Comparison of ENCODE assay signal across 24 cellular contexts in genomic region chr7:25774675-25775074, GRCh38.
DNase-seq lines count a peak whose midpoint lies in the region; ATAC-seq, FAIRE-seq and TF ChIP-seq lines count a peak whose summit lies in the region.
"Had no signal": no experiment of that assay in that cellular context is flagged by ENCODE, and none has a peak within 500 bp of the region (broad histone marks: within the 10 kb centered on the region; RNA-seq: fewer than 3 reads in every experiment).

No MANE protein-coding gene starts in this region.

- TF ChIP-seq POLR2A in HepG2 (IDR thresholded peaks at IDR 0.05; ENCODE audit: insufficient read depth in 1 of 2, low read depth in 2 of 2, low read length in 2 of 2) = no peak
- no peak for TF ChIP-seq POLR2A in right lobe of liver (IDR thresholded peaks at IDR 0.05)
- no peak for TF ChIP-seq POLR2A in K562 (conservative IDR thresholded peaks at IDR 0.05)
- TF ChIP-seq POLR2A in sigmoid colon (IDR thresholded peaks at IDR 0.05) = no peak

- H3K4me2 ChIP-seq in HepG2 (ENCODE audit: low read depth, low read length) (no peak overlapping the region), K562 (ENCODE audit: insufficient read depth, low read length) (no peak overlapping the region)
- H3K4me2 ChIP-seq: A549; BLaER1 treated with 17β-estradiol and CSF1 and Interleukin-3, amounts not matched to agents 10 nM and 100 nM had no signal

- H2AFZ ChIP-seq in HepG2 (ENCODE audit: low read length) (no peak overlapping the region), K562 (ENCODE audit: low read depth, low read length) (no peak overlapping the region)

- H3K9me1 ChIP-seq in K562 (ENCODE audit: control insufficient read depth, insufficient read depth, low read length) = no peaks in the 10 kb centered on the region

- H3K27ac Mint-ChIP-seq in osteocyte (ENCODE audit: unreplicated experiment) = peak overlapping the region; percentile 16
- no peak overlapping the region for H3K27ac Mint-ChIP-seq in activated naive CD8-positive, alpha-beta T cell treated with anti-CD3 and anti-CD28 coated beads for 36 hours
- H3K27ac Mint-ChIP-seq: B cell; CD4-positive, alpha-beta T cell; CD8-positive, alpha-beta T cell had no signal

- WGBS in HepG2 (ENCODE audit: low lambda C conversion rate) = 100% methylated on average over 1 of the region's 1 CpG
- 86% methylated on average over 1 of the region's 1 CpG for WGBS in right lobe of liver (ENCODE audit: insufficient coverage, low coverage, low lambda C conversion rate, missing lambda C conversion rate)
- 7% methylated on average over 1 of the region's 1 CpG for WGBS in K562 (ENCODE audit: insufficient coverage, low coverage, missing lambda C conversion rate)
- 97 to 98% methylated on average over 1 of the region's 1 CpG for WGBS in sigmoid colon, 2 donors

- no peaks in the 10 kb centered on the region for H3K36me3 ChIP-seq in HepG2 (replicated peaks in 1 of 2; ENCODE audit: control insufficient read depth in 1 of 2, insufficient read depth in 2 of 2, low read length in 2 of 2)
- H3K36me3 ChIP-seq in right lobe of liver = no peaks in the 10 kb centered on the region
- no peaks in the 10 kb centered on the region for H3K36me3 ChIP-seq in K562 (ENCODE audit: control insufficient read depth, insufficient read depth, low read length)
- no peaks in the 10 kb centered on the region for H3K36me3 ChIP-seq in sigmoid colon
- H3K36me3 ChIP-seq: BLaER1 treated with 17β-estradiol and CSF1 and Interleukin-3, amounts not matched to agents 10 nM and 100 nM had no signal

- H3K9me3 Mint-ChIP-seq in osteocyte (ENCODE audit: unreplicated experiment) = peaks cover 4% of the 10 kb centered on the region
- H3K9me3 Mint-ChIP-seq in activated naive CD8-positive, alpha-beta T cell treated with anti-CD3 and anti-CD28 coated beads for 36 hours = no peaks in the 10 kb centered on the region
- H3K9me3 Mint-ChIP-seq: CD4-positive, alpha-beta T cell; CD8-positive, alpha-beta T cell had no signal

- no peak for FAIRE-seq in HepG2 (lab: Jason Lieb, UNC)
- no peak for FAIRE-seq in K562 (lab: Jason Lieb, UNC)
- FAIRE-seq: A549, D721Med, GM12878, GM12892, GM18507, GM19239 had no signal

- ATAC-seq in HepG2 (no peak), right lobe of liver (no peak), K562 (no peak), sciatic nerve (no peak)
- ATAC-seq: A549; CD8-positive, alpha-beta T cell; GM12878 had no signal

- no peaks in the 10 kb centered on the region for H3K27me3 Mint-ChIP-seq in osteocyte (ENCODE audit: unreplicated experiment)
- no peaks in the 10 kb centered on the region for H3K27me3 Mint-ChIP-seq in activated naive CD8-positive, alpha-beta T cell treated with anti-CD3 and anti-CD28 coated beads for 36 hours

- H3K4me3 Mint-ChIP-seq in osteocyte (ENCODE audit: unreplicated experiment) = no peak overlapping the region
- no peak overlapping the region for H3K4me3 Mint-ChIP-seq in activated naive CD8-positive, alpha-beta T cell treated with anti-CD3 and anti-CD28 coated beads for 36 hours
- H3K4me3 Mint-ChIP-seq: B cell; CD4-positive, alpha-beta T cell; CD8-positive, alpha-beta T cell had no signal

- TF ChIP-seq CTCF in HepG2 (CRISPR knock-in tag; IDR thresholded peaks at IDR 0.05) (no peak), right lobe of liver (IDR thresholded peaks at IDR 0.05) (no peak), K562 (IDR thresholded peaks at IDR 0.05 in 2 of 3, conservative IDR thresholded peaks at IDR 0.05 in 1 of 3; ENCODE audit: insufficient read depth in 2 of 3, low read depth in 1 of 3, low read length in 3 of 3) (no peak), osteocyte (IDR thresholded peaks at IDR 0.05) (no peak), sigmoid colon (IDR thresholded peaks at IDR 0.05) (no peak)

- CTCF ChIA-PET in HepG2 (lab: Yijun Ruan, JAX; ENCODE audit: low intra/inter-chr PET ratio, low total read pairs) (no interaction called here), K562 (lab: Yijun Ruan, JAX; ENCODE audit: low intra/inter-chr PET ratio) (no interaction called here)

- no TSS peak for BruUV-seq in HepG2 (replicated peaks; lab: Mats Ljungman, UMichigan)
- BruUV-seq in K562 (replicated peaks; lab: Mats Ljungman, UMichigan) = no TSS peak

- in situ Hi-C loops in HepG2 (cut with HindIII; ENCODE audit: extremely low pct_ligation_motif_present, low pct_unique_long_range_greater_than_20kb) = no loop called here
- in situ Hi-C loops in K562 (cut with MboI) = no loop called here

- H3K4me3 ChIP-seq in HepG2 (replicated peaks in 1 of 3; ENCODE audit: insufficient read depth in 1 of 3, low read depth in 2 of 3, low read length in 3 of 3) = no peak overlapping the region
- H3K4me3 ChIP-seq in right lobe of liver = no peak overlapping the region
- no peak overlapping the region for H3K4me3 ChIP-seq in K562
- no peak overlapping the region for H3K4me3 ChIP-seq in sigmoid colon
- H3K4me3 ChIP-seq: A549; BLaER1 treated with 17β-estradiol and CSF1 and Interleukin-3, amounts not matched to agents 10 nM and 100 nM; GM12878 had no signal

- no peaks in the 10 kb centered on the region for H3K9me3 ChIP-seq in HepG2 (ENCODE audit: low read length)
- no peaks in the 10 kb centered on the region for H3K9me3 ChIP-seq in right lobe of liver
- H3K9me3 ChIP-seq in K562 (replicated peaks; ENCODE audit: control insufficient read depth, insufficient read depth, low read depth, low read length) = no peaks in the 10 kb centered on the region
- H3K9me3 ChIP-seq in sigmoid colon = no peaks in the 10 kb centered on the region
- H3K9me3 ChIP-seq: A549; BLaER1 treated with 17β-estradiol and CSF1 and Interleukin-3, amounts not matched to agents 10 nM and 100 nM; Caco-2 had no signal

- no peak for TF ChIP-seq RAD21 in HepG2 (CRISPR knock-in tag; IDR thresholded peaks at IDR 0.05)
- TF ChIP-seq RAD21 in K562 (CRISPR knock-in tag; conservative IDR thresholded peaks at IDR 0.05 in 1 of 2, IDR thresholded peaks at IDR 0.05 in 1 of 2) = no peak

- intact Hi-C loops in HepG2 (cut with micrococcal nuclease; ENCODE audit: unreplicated experiment) (no loop called here), right lobe of liver (cut with DNase I) (no loop called here), K562 (cut with micrococcal nuclease) (no loop called here), sigmoid colon (cut with DNase I) (no loop called here), sciatic nerve (cut with DNase I) (no loop called here)

- H3K9ac ChIP-seq in HepG2 (ENCODE audit: insufficient read depth, low read depth, low read length) (no peak overlapping the region), K562 (ENCODE audit: insufficient read depth in 1 of 2, low read depth in 2 of 2, low read length in 2 of 2) (no peak overlapping the region)
- H3K9ac ChIP-seq: BLaER1 treated with 17β-estradiol and CSF1 and Interleukin-3, amounts not matched to agents 10 nM and 100 nM had no signal

- H3K27ac ChIP-seq in HepG2 (ENCODE audit: extremely low read length, insufficient read depth, low read length) (no peak overlapping the region), right lobe of liver (no peak overlapping the region), K562 (ENCODE audit: extremely low read depth, low read depth, low read length) (no peak overlapping the region), sigmoid colon (no peak overlapping the region)
- H3K27ac ChIP-seq: 22Rv1; A549; BLaER1 treated with 17β-estradiol and CSF1 and Interleukin-3, amounts not matched to agents 10 nM and 100 nM; C4-2B had no signal

- H3K4me1 ChIP-seq in HepG2 (ENCODE audit: insufficient read depth, low read length) (no peaks in the 10 kb centered on the region), right lobe of liver (no peaks in the 10 kb centered on the region), K562 (replicated peaks in 1 of 2; ENCODE audit: control insufficient read depth in 2 of 2, insufficient read depth in 2 of 2, low read length in 2 of 2) (no peaks in the 10 kb centered on the region), sigmoid colon (peaks cover 0 to 37% (median 20%) of the 10 kb centered on the region in 4 donors)
- H3K4me1 ChIP-seq: A549, Caco-2 had no signal

- H3K4me1 Mint-ChIP-seq in osteocyte (ENCODE audit: unreplicated experiment) = peaks cover 19% of the 10 kb centered on the region
- no peaks in the 10 kb centered on the region for H3K4me1 Mint-ChIP-seq in activated naive CD8-positive, alpha-beta T cell treated with anti-CD3 and anti-CD28 coated beads for 36 hours
- H3K4me1 Mint-ChIP-seq: B cell had no signal

- H3K79me2 ChIP-seq in HepG2 (ENCODE audit: insufficient read depth, low read length) = no peaks in the 10 kb centered on the region
- H3K79me2 ChIP-seq in K562 (ENCODE audit: control insufficient read depth, insufficient read depth, low read length) = no peaks in the 10 kb centered on the region

- TF ChIP-seq EP300 in HepG2 (IDR thresholded peaks at IDR 0.05; ENCODE audit: low read depth in 2 of 2, low read length in 2 of 2) (no peak), HepG2 (CRISPR knock-in tag; IDR thresholded peaks at IDR 0.05; ENCODE audit: borderline replicate concordance) (no peak), K562 (IDR thresholded peaks at IDR 0.05; ENCODE audit: low read length) (no peak), sigmoid colon (IDR thresholded peaks at IDR 0.05) (no peak)

- no peak for DNase-seq in HepG2 (ENCODE audit: low spot score)
- no peak for DNase-seq in right lobe of liver
- no peak for DNase-seq in K562 (ENCODE audit: extremely low read depth in 1 of 4, low spot score in 3 of 4)
- peak; percentile 2 for DNase-seq in osteocyte (ENCODE audit: extremely low spot score, unreplicated experiment)
- DNase-seq in activated naive CD8-positive, alpha-beta T cell treated with anti-CD3 and anti-CD28 coated beads for 36 hours = no peak
- DNase-seq in sigmoid colon = no peak
- DNase-seq in sciatic nerve (ENCODE audit: low spot score) = no peak
- DNase-seq: AML-193; Caco-2; Calu3; CD4-positive, alpha-beta T cell; CD8-positive, alpha-beta T cell; DMS79 treated with DMSO at 0.1 percent for 48 hours; GDM1 had no signal

- POLR2A ChIA-PET in HepG2 (lab: Yijun Ruan, JAX) (no interaction called here), K562 (lab: Yijun Ruan, JAX) (interaction anchor here (1.1 to 1.3 kb wide), 2 partner anchors 10 to 470 kb away, joined by 3 to 7 read pairs; no protein-coding TSS in a partner anchor)

- H3K27me3 ChIP-seq in HepG2 (ENCODE audit: control insufficient read depth in 1 of 2, insufficient read depth in 2 of 2, low read length in 2 of 2) (no peaks in the 10 kb centered on the region), right lobe of liver (no peaks in the 10 kb centered on the region), K562 (ENCODE audit: control insufficient read depth in 2 of 2, insufficient read depth in 2 of 2, low read length in 2 of 2) (peaks cover 8 to 10% of the 10 kb centered on the region in 2 experiments), sigmoid colon (no peaks in the 10 kb centered on the region)
- H3K27me3 ChIP-seq: BLaER1 treated with 17β-estradiol and CSF1 and Interleukin-3, amounts not matched to agents 10 nM and 100 nM had no signal

- no peaks in the 10 kb centered on the region for H3K36me3 Mint-ChIP-seq in osteocyte (ENCODE audit: unreplicated experiment)
- no peaks in the 10 kb centered on the region for H3K36me3 Mint-ChIP-seq in activated naive CD8-positive, alpha-beta T cell treated with anti-CD3 and anti-CD28 coated beads for 36 hours
- H3K36me3 Mint-ChIP-seq: CD8-positive, alpha-beta T cell had no signal

- H4K20me1 ChIP-seq in HepG2 (ENCODE audit: insufficient read depth, low read length) (no peaks in the 10 kb centered on the region), K562 (replicated peaks; ENCODE audit: control insufficient read depth, insufficient read depth, low read length) (no peaks in the 10 kb centered on the region)
- H4K20me1 ChIP-seq: BLaER1 treated with 17β-estradiol and CSF1 and Interleukin-3, amounts not matched to agents 10 nM and 100 nM had no signal

Comparison
In these comparisons a context has a peak if more than half of its experiments do, and no peak if none do; other contexts are left out.
1. Of the 241 proteins assayed by ChIP-seq in both HepG2 and K562: peak only in HepG2: MAFF; only in K562: MAFG and ZFP36; in both: none; in neither: 236; mixed calls (peak in some experiments, not most) for 2.